11 cellular contexts compared by ENCODE assay signal in genomic region chr5:115961413-115962238, GRCh38. TPM values are rescaled to one million over a fixed set of nuclear protein-coding genes. Genes with fewer than 3 reads are reported as not detected.
DNase-seq lines count a peak whose midpoint lies in the region; ATAC-seq and TF ChIP-seq lines count a peak whose summit lies in the region.
"Had no signal": no experiment of that assay in that cellular context is flagged by ENCODE, and none has a peak within 500 bp of the region (broad histone marks: within the 10 kb centered on the region; RNA-seq: fewer than 3 reads in every experiment).

No MANE protein-coding gene starts in this region.

- no peaks in the 10 kb centered on the region for H3K36me3 Mint-ChIP-seq in CD8-positive, alpha-beta memory T cell
- H3K36me3 Mint-ChIP-seq in activated CD4-positive, alpha-beta T cell treated with anti-CD3 and anti-CD28 coated beads, Interleukin-2, amount 10 ng/mL, durations not matched to agents 7 days and 5 days (ENCODE audit: low read depth), result no peaks in the 10 kb centered on the region

- H3K4me1 ChIP-seq in CD8-positive, alpha-beta memory T cell (ENCODE audit: insufficient read depth, low read length), result no peaks in the 10 kb centered on the region
- H3K4me1 ChIP-seq in trophoblast cell (ENCODE audit: control insufficient read depth in 1 of 2, insufficient read depth in 2 of 2, low read length in 2 of 2), result peaks cover 0 to 8% of the 10 kb centered on the region in 2 experiments

- H2AFZ ChIP-seq in trophoblast cell (ENCODE audit: insufficient read depth, low read length, poor library complexity), result no peak overlapping the region

- POLR2A ChIA-PET in CD8-positive, alpha-beta memory T cell (lab: Charles Lee), result no interaction called here
- POLR2A ChIA-PET in activated CD4-positive, alpha-beta T cell treated with anti-CD3 and anti-CD28 coated beads, Interleukin-2, amount 10 ng/mL, durations not matched to agents 7 days and 5 days (lab: Charles Lee), result no interaction called here

- no peak for ATAC-seq in GM18861 (IDR thresholded peaks at IDR 0.05; ENCODE audit: unreplicated experiment)
- no peak for ATAC-seq in GM18873 (IDR thresholded peaks at IDR 0.05; ENCODE audit: low FRiP score, unreplicated experiment)
- no peak for ATAC-seq in HG02973 (IDR thresholded peaks at IDR 0.05; ENCODE audit: unreplicated experiment)

- no peak overlapping the region for H2AK5ac ChIP-seq in trophoblast cell (ENCODE audit: low read length)

- CTCF ChIA-PET in CD8-positive, alpha-beta memory T cell (lab: Charles Lee), result interaction anchor here (1.0 to 1.2 kb wide), 2 partner anchors 11 to 24 kb away, joined by 3 read pairs; no protein-coding TSS in a partner anchor
- CTCF ChIA-PET in activated CD4-positive, alpha-beta T cell treated with anti-CD3 and anti-CD28 coated beads, Interleukin-2, amount 10 ng/mL, durations not matched to agents 7 days and 5 days (lab: Charles Lee), result no interaction called here

- H3K27me3 Mint-ChIP-seq in CD8-positive, alpha-beta memory T cell, result peaks cover 34 to 46% of the 10 kb centered on the region in 2 donors
- peaks cover 55% of the 10 kb centered on the region for H3K27me3 Mint-ChIP-seq in activated CD4-positive, alpha-beta T cell treated with anti-CD3 and anti-CD28 coated beads, Interleukin-2, amount 10 ng/mL, durations not matched to agents 7 days and 5 days

- H3K9ac ChIP-seq in SK-N-MC (ENCODE audit: insufficient read length), result peak overlapping the region; percentile 60
- no peak overlapping the region for H3K9ac ChIP-seq in trophoblast cell (ENCODE audit: low read length)

- no peaks in the 10 kb centered on the region for H3K9me3 ChIP-seq in CD8-positive, alpha-beta memory T cell (ENCODE audit: low read length)
- H3K9me3 ChIP-seq in SK-N-MC (ENCODE audit: low read depth, low read length) (no peaks in the 10 kb centered on the region), trophoblast cell (ENCODE audit: insufficient read depth, low read depth, low read length) (peaks cover 3% of the 10 kb centered on the region)

- no peak overlapping the region for H2BK12ac ChIP-seq in trophoblast cell (ENCODE audit: low read length)

- no CpG with 5 or more reads among the region's 42 CpGs for WGBS in trophoblast cell (ENCODE audit: extremely low coverage, insufficient coverage, insufficient read length)

- no peak overlapping the region for H3K4ac ChIP-seq in trophoblast cell (ENCODE audit: low read depth, low read length)

- H4K12ac ChIP-seq in trophoblast cell (ENCODE audit: low read depth, low read length), result no peak overlapping the region

- H3K36me3 ChIP-seq in CD8-positive, alpha-beta memory T cell (ENCODE audit: insufficient read depth, low read length), result no peaks in the 10 kb centered on the region
- no peaks in the 10 kb centered on the region for H3K36me3 ChIP-seq in SK-N-MC (ENCODE audit: insufficient read depth, low read length)
- no peaks in the 10 kb centered on the region for H3K36me3 ChIP-seq in trophoblast cell (ENCODE audit: control insufficient read depth in 1 of 2, insufficient read depth in 2 of 2, low read length in 2 of 2)

- H3K4me1 Mint-ChIP-seq in CD8-positive, alpha-beta memory T cell, result peaks cover 10 to 21% (median 12%) of the 10 kb centered on the region in 3 donors
- H3K4me1 Mint-ChIP-seq in activated CD4-positive, alpha-beta T cell treated with anti-CD3 and anti-CD28 coated beads, Interleukin-2, amount 10 ng/mL, durations not matched to agents 7 days and 5 days, result peaks cover 5% of the 10 kb centered on the region

- H3K27me3 ChIP-seq in CD8-positive, alpha-beta memory T cell (ENCODE audit: insufficient read depth, low read length, poor library complexity, severe bottlenecking), result peaks cover 16% of the 10 kb centered on the region
- peaks cover 6% of the 10 kb centered on the region for H3K27me3 ChIP-seq in trophoblast cell (ENCODE audit: insufficient read depth, low read length)

- H3K27ac Mint-ChIP-seq in CD8-positive, alpha-beta memory T cell, result no peak overlapping the region
- no peak overlapping the region for H3K27ac Mint-ChIP-seq in activated CD4-positive, alpha-beta T cell treated with anti-CD3 and anti-CD28 coated beads, Interleukin-2, amount 10 ng/mL, durations not matched to agents 7 days and 5 days

- no peak for DNase-seq in CD8-positive, alpha-beta memory T cell
- DNase-seq in SK-N-MC (ENCODE audit: low read depth, low spot score) (peak; percentile 72), fibroblast of the aortic adventitia (ENCODE audit: low read depth) (peak; percentile 38), trophoblast cell (peak; percentile 96 to 99)
- DNase-seq in activated CD4-positive, alpha-beta T cell treated with anti-CD3 and anti-CD28 coated beads, Interleukin-2, amount 10 ng/mL, durations not matched to agents 7 days and 5 days, result no peak
- DNase-seq: GDM1; stimulated activated CD4-positive, alpha-beta T cell treated with anti-CD3 and anti-CD28 coated beads, Interleukin-1b, Interleukin-23, amount 100 ng/mL, for 48 hours had no signal

- no peak overlapping the region for H4K91ac ChIP-seq in trophoblast cell (ENCODE audit: low read depth, low read length)

- no peak overlapping the region for H4K8ac ChIP-seq in trophoblast cell (ENCODE audit: low read depth, low read length)

- no peak overlapping the region for H3K14ac ChIP-seq in trophoblast cell (ENCODE audit: low read length)

- H3K79me1 ChIP-seq in trophoblast cell (ENCODE audit: low read length), result no peaks in the 10 kb centered on the region

- no peak overlapping the region for H3K18ac ChIP-seq in trophoblast cell (ENCODE audit: low read length)

- no peak overlapping the region for H2BK5ac ChIP-seq in trophoblast cell (ENCODE audit: low read depth, low read length, poor library complexity)

- H3K9me3 Mint-ChIP-seq in CD8-positive, alpha-beta memory T cell, result peaks cover 0 to 4% (median 3%) of the 10 kb centered on the region in 5 donors
- no peaks in the 10 kb centered on the region for H3K9me3 Mint-ChIP-seq in activated CD4-positive, alpha-beta T cell treated with anti-CD3 and anti-CD28 coated beads, Interleukin-2, amount 10 ng/mL, durations not matched to agents 7 days and 5 days

- H3K23ac ChIP-seq in trophoblast cell (ENCODE audit: low read length), result no peak overlapping the region

- peak overlapping the region; percentile 63 for H3K4me2 ChIP-seq in trophoblast cell (ENCODE audit: low read length)

- H3K4me3 Mint-ChIP-seq in CD8-positive, alpha-beta memory T cell, result peak overlapping the region in 5 of 7 donors; percentile 9 to 63 (median 46)
- no peak overlapping the region for H3K4me3 Mint-ChIP-seq in activated CD4-positive, alpha-beta T cell treated with anti-CD3 and anti-CD28 coated beads, Interleukin-2, amount 10 ng/mL, durations not matched to agents 7 days and 5 days

- no peak overlapping the region for H3K27ac ChIP-seq in CD8-positive, alpha-beta memory T cell (ENCODE audit: low read depth, low read length)
- H3K27ac ChIP-seq in SK-N-MC, result peak overlapping the region; percentile 91
- no peak overlapping the region for H3K27ac ChIP-seq in trophoblast cell (ENCODE audit: low read depth, low read length)
- H3K27ac ChIP-seq: HL-60 had no signal

- H3K79me2 ChIP-seq in trophoblast cell (ENCODE audit: control insufficient read depth, insufficient read depth, low read length, poor library complexity), result no peaks in the 10 kb centered on the region

- H2BK120ac ChIP-seq in trophoblast cell (ENCODE audit: insufficient read depth, low read length, poor library complexity), result no peak overlapping the region

- TF ChIP-seq CTCF in fibroblast of the aortic adventitia (IDR thresholded peaks at IDR 0.05; ENCODE audit: insufficient read depth, low read length), result no peak

- H3K4me3 ChIP-seq in CD8-positive, alpha-beta memory T cell (ENCODE audit: low read length), result no peak overlapping the region
- H3K4me3 ChIP-seq in SK-N-MC, result peak overlapping the region; percentile 78
- H3K4me3 ChIP-seq in fibroblast of the aortic adventitia (ENCODE audit: low read depth, low read length), result peak overlapping the region; percentile 25
- no peak overlapping the region for H3K4me3 ChIP-seq in trophoblast cell (ENCODE audit: low read depth, low read length)

RNA-seq across cellular contexts. Expression of gene LVRN, which starts 0.6 kb away (rescaled TPM):
- under 1 TPM in 1 of 2 experiments, not detected in 1; 0.18 TPM for total RNA-seq in CD8-positive, alpha-beta memory T cell
- polyA plus RNA-seq in CD8-positive, alpha-beta memory T cell, result not detected
- total RNA-seq in fibroblast of the aortic adventitia (ENCODE audit: low replicate concordance), result 0.90 TPM in 1 of 2 replicates, not detected in the other
- 0.42 and 0.66 TPM in 2 replicates for polyA plus RNA-seq in trophoblast cell (2013)
- not detected for total RNA-seq in activated CD4-positive, alpha-beta T cell treated with anti-CD3 and anti-CD28 coated beads, Interleukin-2, amount 10 ng/mL, durations not matched to agents 7 days and 5 days

Comparison
In these comparisons a context has a peak if more than half of its experiments do, and no peak if none do; other contexts are left out.
1. DNase-seq: peak in SK-N-MC (single experiment), fibroblast of the aortic adventitia (single experiment) and trophoblast cell (2 of 2); none in CD8-positive, alpha-beta memory T cell (0 of 5) and activated CD4-positive, alpha-beta T cell treated with anti-CD3 and anti-CD28 coated beads, Interleukin-2, amount 10 ng/mL, durations not matched to agents 7 days and 5 days (single experiment).
2. H3K4me3 ChIP-seq: peak in SK-N-MC (single experiment) and fibroblast of the aortic adventitia (single experiment); none in CD8-positive, alpha-beta memory T cell (single experiment) and trophoblast cell (single experiment).